Comparison of ENCODE assay signal across 9 cellular contexts in genomic region chr9:22147818-22148573, GRCh38.
DNase-seq lines count a peak whose midpoint lies in the region; ATAC-seq lines count a peak whose summit lies in the region.
"Had no signal": no experiment of that assay in that cellular context is flagged by ENCODE, and none has a peak within 500 bp of the region (broad histone marks: within the 10 kb centered on the region; RNA-seq: fewer than 3 reads in every experiment).

No MANE protein-coding gene starts in this region.

- peak; percentile 41 for DNase-seq in AG08396 (ENCODE audit: low spot score)
- peak; percentile 45 for DNase-seq in adipocyte (ENCODE audit: low read depth)
- peak; percentile 76 to 93 for DNase-seq in lung microvascular endothelial cell (ENCODE audit: low read depth in 2 of 2)
- DNase-seq in NCI-H1417 treated with DMSO at 0.1 percent for 48 hours (lab: John Stamatoyannopoulos, UW), result no peak
- DNase-seq in NCI-H1694 treated with DMSO at 0.1 percent for 48 hours (lab: John Stamatoyannopoulos, UW), result no peak
- no peak for DNase-seq in HK-2 (ENCODE audit: unreplicated experiment)
- DNase-seq: NCI-H1436 treated with DMSO at 0.1 percent for 48 hours had no signal

- no peaks in the 10 kb centered on the region for H3K4me1 ChIP-seq in adipocyte (ENCODE audit: control insufficient read depth, insufficient read depth, low read length)

- H3K4me3 ChIP-seq in adipocyte (ENCODE audit: low read length), result no peak overlapping the region

- H3K9me3 ChIP-seq in adipocyte (ENCODE audit: control insufficient read depth, low read length), result no peaks in the 10 kb centered on the region

- H3K9ac ChIP-seq in adipocyte (ENCODE audit: low read length), result no peak overlapping the region

- H3K36me3 ChIP-seq in adipocyte (ENCODE audit: control insufficient read depth, insufficient read depth, low read length, severe bottlenecking), result no peaks in the 10 kb centered on the region

- no peaks in the 10 kb centered on the region for H3K27me3 ChIP-seq in adipocyte (replicated peaks; ENCODE audit: control insufficient read depth, insufficient read depth, low read length)

- ATAC-seq in HG03442 (IDR thresholded peaks at IDR 0.05; ENCODE audit: unreplicated experiment), result peak; percentile 57
- no peak for ATAC-seq in HG03521 (IDR thresholded peaks at IDR 0.05; ENCODE audit: unreplicated experiment)

Comparison
In these comparisons a context has a peak if more than half of its experiments do, and no peak if none do; other contexts are left out.
1. DNase-seq: peak in AG08396 (single experiment), adipocyte (single experiment) and lung microvascular endothelial cell (2 of 2); none in NCI-H1417 treated with DMSO at 0.1 percent for 48 hours (single experiment), NCI-H1694 treated with DMSO at 0.1 percent for 48 hours (single experiment) and HK-2 (single experiment).